ENCODE assay signal across 20 cellular contexts in genomic region chr13:65553328-65553727, GRCh38.
"Had no signal": no experiment of that assay in that cellular context is flagged by ENCODE, and none has a peak within 500 bp of the region (broad histone marks: within the 10 kb centered on the region; RNA-seq: fewer than 3 reads in every experiment).

No MANE protein-coding gene starts in this region.

- DNase-seq: dermis blood vessel endothelial cell; effector memory CD4-positive, alpha-beta T cell; erythroblast; hypothalamus; midbrain; naive thymus-derived CD4-positive, alpha-beta T cell; small intestine; stimulated activated CD4-positive, alpha-beta T cell treated with anti-CD3 and anti-CD28 coated beads, Interleukin-15, amount 100 ng/mL, for 24 hours; stimulated activated CD4-positive, alpha-beta T cell treated with anti-CD3 and anti-CD28 coated beads, Interleukin-2, amount 100 ng/mL, for 48 hours; stimulated activated naive CD4-positive, alpha-beta T cell; stimulated activated naive CD8-positive, alpha-beta T cell treated with anti-CD3 and anti-CD28 coated beads, Interleukin-15, amount 100 ng/mL, for 72 hours; transverse colon had no signal

- H3K4me3 ChIP-seq: coronary artery, lung, right lobe of liver, suprapubic skin, transverse colon had no signal

- ATAC-seq: left lobe of liver; naive thymus-derived CD4-positive, alpha-beta T cell; stimulated activated naive CD8-positive, alpha-beta T cell treated with anti-CD3 and anti-CD28 coated beads, Interleukin-15, amount 100 ng/mL, for 72 hours had no signal

- H3K9ac ChIP-seq: parathyroid adenoma had no signal

- H3K36me3 Mint-ChIP-seq: memory B cell; naive thymus-derived CD4-positive, alpha-beta T cell had no signal

- H3K27ac Mint-ChIP-seq: memory B cell; naive thymus-derived CD4-positive, alpha-beta T cell had no signal

- H3K27ac ChIP-seq: coronary artery, parathyroid adenoma, right lobe of liver, suprapubic skin, transverse colon had no signal

- H3K27me3 Mint-ChIP-seq: memory B cell; naive thymus-derived CD4-positive, alpha-beta T cell; progenitor cell of endocrine pancreas; stimulated activated naive CD8-positive, alpha-beta T cell treated with anti-CD3 and anti-CD28 coated beads, Interleukin-15, amount 100 ng/mL, for 72 hours had no signal

- H3K4me1 Mint-ChIP-seq: memory B cell; naive thymus-derived CD4-positive, alpha-beta T cell; stimulated activated naive CD8-positive, alpha-beta T cell treated with anti-CD3 and anti-CD28 coated beads, Interleukin-15, amount 100 ng/mL, for 72 hours had no signal

- H3K9me3 ChIP-seq: suprapubic skin had no signal

- H3K4me1 ChIP-seq: parathyroid adenoma, right lobe of liver, suprapubic skin, transverse colon had no signal

- H3K79me2 ChIP-seq: parathyroid adenoma had no signal

- H3K4me3 Mint-ChIP-seq: memory B cell; naive thymus-derived CD4-positive, alpha-beta T cell; stimulated activated naive CD8-positive, alpha-beta T cell treated with anti-CD3 and anti-CD28 coated beads, Interleukin-15, amount 100 ng/mL, for 72 hours had no signal

- H2AFZ ChIP-seq: parathyroid adenoma had no signal

- H3K27me3 ChIP-seq: right lobe of liver, suprapubic skin, transverse colon had no signal

- H3K36me3 ChIP-seq: right lobe of liver, suprapubic skin, transverse colon had no signal
